ENCODE assay signal across 8 cellular contexts in the genomic region with DNA sequence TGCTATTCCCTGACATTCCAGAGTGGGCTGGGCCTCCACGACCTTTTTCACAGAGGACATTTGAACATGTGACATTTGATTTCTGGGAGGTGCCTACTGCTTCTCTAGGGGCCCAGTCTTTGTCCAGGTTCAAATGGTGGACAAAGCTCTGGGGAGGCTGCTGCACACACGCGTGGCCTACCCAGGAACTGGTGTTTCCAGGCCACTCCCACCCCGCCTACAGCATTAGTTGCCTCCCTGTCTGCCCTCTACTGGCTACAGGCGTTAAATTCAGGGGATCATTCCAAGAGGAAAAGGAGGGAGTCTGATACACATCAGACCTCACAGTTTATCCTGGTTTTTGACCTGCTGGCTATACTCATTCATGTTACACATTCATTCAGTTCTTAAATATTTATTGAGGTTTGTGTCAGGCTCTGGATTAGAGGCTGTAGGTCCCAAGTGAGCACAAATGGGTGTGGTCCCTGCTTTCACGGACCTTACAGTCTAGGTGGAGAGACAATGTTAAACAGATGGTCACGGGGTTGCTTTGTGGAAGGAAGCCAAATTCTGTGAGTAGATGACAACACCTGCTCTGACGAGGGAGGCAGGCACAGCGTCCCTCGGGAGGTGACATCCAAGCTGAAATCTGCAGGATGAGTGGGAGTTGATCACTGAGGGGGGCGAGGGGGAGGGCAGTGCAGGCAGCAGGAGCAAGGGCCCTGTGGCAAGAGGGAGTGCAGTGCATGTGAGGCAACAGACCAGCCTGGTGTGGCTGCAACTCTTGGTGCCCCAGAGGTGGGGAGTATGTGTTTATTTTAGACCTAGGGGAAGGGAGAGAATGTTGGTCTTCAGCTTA. TPM values are rescaled to one million over a fixed set of nuclear protein-coding genes. Genes with fewer than 3 reads are reported as not detected.
DNase-seq lines count a peak whose midpoint lies in the region; ATAC-seq and TF ChIP-seq lines count a peak whose summit lies in the region.

No MANE protein-coding gene starts in this region.

- H3K4me1 Mint-ChIP-seq in activated T-cell treated with anti-CD3 and anti-CD28 coated beads, Interleukin-2, amount 50 U/mL, for 24 hours (ENCODE audit: low read depth), result peaks cover 4% of the 10 kb centered on the region

- peaks cover 12% of the 10 kb centered on the region; the same call in 1 of the 2 replicates for H3K4me1 ChIP-seq in BE2C

- no peaks in the 10 kb centered on the region for H3K36me3 Mint-ChIP-seq in activated T-cell treated with anti-CD3 and anti-CD28 coated beads, Interleukin-2, amount 50 U/mL, for 24 hours (ENCODE audit: low read depth)

- H3K4me3 ChIP-seq in BE2C (ENCODE audit: low read depth, low read length), result no peak overlapping the region

- no peaks in the 10 kb centered on the region for H3K27me3 ChIP-seq in BE2C

- peaks cover 2% of the 10 kb centered on the region for H3K27me3 Mint-ChIP-seq in activated T-cell treated with anti-CD3 and anti-CD28 coated beads, Interleukin-2, amount 50 U/mL, for 24 hours

- ATAC-seq in GM18868 (IDR thresholded peaks at IDR 0.05; ENCODE audit: unreplicated experiment) (peak; percentile 82), HG03159 (IDR thresholded peaks at IDR 0.05; ENCODE audit: unreplicated experiment) (peak; percentile 76)

- no peak overlapping the region for H3K27ac Mint-ChIP-seq in activated T-cell treated with anti-CD3 and anti-CD28 coated beads, Interleukin-2, amount 50 U/mL, for 24 hours

- no peaks in the 10 kb centered on the region for H3K9me3 Mint-ChIP-seq in activated T-cell treated with anti-CD3 and anti-CD28 coated beads, Interleukin-2, amount 50 U/mL, for 24 hours

- peak; percentile 69 for TF ChIP-seq CTCF in BE2C (IDR thresholded peaks at IDR 0.05; ENCODE audit: low read depth, low read length)

- H3K9me3 ChIP-seq in BE2C, result no peaks in the 10 kb centered on the region

- DNase-seq in BE2C (peak; percentile 72), NCI-H526 treated with DMSO at 0.1 percent for 48 hours (lab: John Stamatoyannopoulos, UW) (peak; percentile 41), glomerular visceral epithelial cell (ENCODE audit: extremely low spot score) (peak; percentile 60), renal cortical epithelial cell (ENCODE audit: low read depth) (peak; percentile 51), cortex of kidney (lab: John Stamatoyannopoulos, UW) (no peak)
- peak; percentile 45 for DNase-seq in activated T-cell treated with anti-CD3 and anti-CD28 coated beads, Interleukin-2, amount 50 U/mL, for 24 hours

- H3K36me3 ChIP-seq in BE2C, result peaks cover 72% of the 10 kb centered on the region

- no peak overlapping the region for H3K4me3 Mint-ChIP-seq in activated T-cell treated with anti-CD3 and anti-CD28 coated beads, Interleukin-2, amount 50 U/mL, for 24 hours

RNA-seq across cellular contexts. Expression of gene TUB, which starts 11.8 kb away (rescaled TPM):
- 17.7 TPM for polyA plus RNA-seq in BE2C (2012; ENCODE audit: insufficient read depth, insufficient read length, low read depth)
- total RNA-seq in renal cortical epithelial cell, result under 0.01 and 0.55 TPM in 2 replicates
